9 cellular contexts compared by ENCODE assay signal in the genomic region with DNA sequence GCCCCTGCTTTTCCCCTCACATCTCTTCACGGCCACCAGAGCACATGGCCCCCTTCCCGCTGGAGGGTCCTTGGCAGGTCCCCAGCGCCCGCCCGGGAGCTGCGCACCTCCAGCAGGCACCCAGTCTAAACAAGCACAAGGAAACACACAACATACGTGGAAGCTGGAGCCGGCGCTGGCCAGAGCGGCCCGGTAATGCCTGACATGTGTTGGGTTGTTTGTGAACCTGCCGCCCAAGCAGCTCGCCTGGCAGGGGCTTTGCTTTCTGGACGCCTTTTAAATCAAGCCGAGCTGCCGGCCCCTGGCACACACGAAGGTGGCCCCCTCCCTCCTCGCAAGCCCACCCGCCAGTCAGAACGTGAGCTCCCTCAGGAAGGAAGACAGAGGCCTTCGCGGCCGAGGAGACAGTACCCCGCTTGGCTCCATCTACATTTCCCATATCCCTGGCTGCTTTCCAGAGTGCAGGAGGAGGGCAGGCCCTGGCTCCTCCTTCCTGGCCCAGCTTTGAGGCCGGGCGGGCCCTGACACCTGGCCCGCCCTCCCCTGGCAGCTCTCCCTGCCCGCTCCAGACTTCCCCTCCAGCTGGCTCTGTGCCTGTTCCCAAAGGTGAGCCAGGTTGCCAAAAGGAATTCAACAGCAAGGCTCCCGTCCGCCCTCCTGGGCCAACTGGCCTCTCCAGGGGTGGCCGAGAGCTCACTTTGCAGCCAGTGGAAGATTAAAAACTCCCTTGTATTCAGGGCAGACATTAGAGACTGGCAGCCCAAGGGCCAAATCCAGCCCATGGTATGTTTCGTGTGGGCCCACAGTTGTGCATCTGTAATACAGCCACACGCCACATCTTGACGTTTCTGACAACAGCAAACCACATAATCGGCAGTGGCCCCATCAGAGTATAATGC. TPM values are rescaled to one million over a fixed set of nuclear protein-coding genes. Genes with fewer than 3 reads are reported as not detected.
DNase-seq lines count a peak whose midpoint lies in the region; ATAC-seq, FAIRE-seq and TF ChIP-seq lines count a peak whose summit lies in the region.
"Had no signal": no experiment of that assay in that cellular context is flagged by ENCODE, and none has a peak within 500 bp of the region (broad histone marks: within the 10 kb centered on the region; RNA-seq: fewer than 3 reads in every experiment).

No MANE protein-coding gene starts in this region.

- H3K4me3 ChIP-seq in adrenal gland, result no peak overlapping the region
- peak overlapping the region; percentile 3 for H3K4me3 ChIP-seq in suprapubic skin

- no peak for FAIRE-seq in GM19239 (lab: Jason Lieb, UNC)

- TF ChIP-seq EP300 in suprapubic skin (IDR thresholded peaks at IDR 0.05), result no peak

- intact Hi-C loops in adrenal gland (cut with DNase I), result no loop called here

- no peak overlapping the region for H3K4me3 Mint-ChIP-seq in type B pancreatic cell
- H3K4me3 Mint-ChIP-seq in osteocyte (ENCODE audit: unreplicated experiment), result no peak overlapping the region

- H3K27ac Mint-ChIP-seq in type B pancreatic cell (no peak overlapping the region), osteocyte (ENCODE audit: unreplicated experiment) (no peak overlapping the region)

- no peaks in the 10 kb centered on the region for H3K36me3 Mint-ChIP-seq in type B pancreatic cell
- H3K36me3 Mint-ChIP-seq in osteocyte (ENCODE audit: unreplicated experiment), result peaks cover 5% of the 10 kb centered on the region

- TF ChIP-seq CTCF in adrenal gland (IDR thresholded peaks at IDR 0.05), result no peak
- TF ChIP-seq CTCF in suprapubic skin (IDR thresholded peaks at IDR 0.05), result no peak
- TF ChIP-seq CTCF in type B pancreatic cell (conservative IDR thresholded peaks at IDR 0.05), result no peak
- TF ChIP-seq CTCF in osteocyte (IDR thresholded peaks at IDR 0.05), result no peak

- DNase-seq in MV-4-11 (lab: John Stamatoyannopoulos, UW) (peak; percentile 36), adrenal gland (peak; percentile 78 to 90 (median 87)), iPS-NIHi11 (ENCODE audit: low spot score) (peak; percentile 79), suprapubic skin (ENCODE audit: low spot score in 2 of 2) (no peak), GM19239 (ENCODE audit: insufficient read length, low spot score) (no peak), type B pancreatic cell (ENCODE audit: extremely low spot score, unreplicated experiment) (no peak), osteocyte (ENCODE audit: extremely low spot score, unreplicated experiment) (no peak)

- H3K9me3 ChIP-seq in adrenal gland (replicated peaks in 1 of 3) (no peaks in the 10 kb centered on the region), suprapubic skin (no peaks in the 10 kb centered on the region)

- peaks cover 8 to 29% of the 10 kb centered on the region in 2 donors for H3K4me1 ChIP-seq in adrenal gland (replicated peaks in 1 of 2)
- H3K4me1 ChIP-seq in suprapubic skin, result peaks cover 61% of the 10 kb centered on the region

- H3K27ac ChIP-seq in adrenal gland, result peak overlapping the region in 3 of 5 donors; percentile 38 to 63 (median 43)
- peak overlapping the region; percentile 68 for H3K27ac ChIP-seq in suprapubic skin

- 25 to 50% (median 35%) methylated on average over 14 to 35 of the region's 35 CpGs for WGBS in adrenal gland, 4 donors
- 50% methylated on average over 26 of the region's 35 CpGs for WGBS in suprapubic skin

- H3K27me3 ChIP-seq in adrenal gland, result no peaks in the 10 kb centered on the region
- H3K27me3 ChIP-seq in suprapubic skin, result no peaks in the 10 kb centered on the region

- H3K9me3 Mint-ChIP-seq in type B pancreatic cell (no peaks in the 10 kb centered on the region), osteocyte (ENCODE audit: unreplicated experiment) (no peaks in the 10 kb centered on the region)

- ATAC-seq in GM21786 (IDR thresholded peaks at IDR 0.05; ENCODE audit: unreplicated experiment), result no peak

- H3K27me3 Mint-ChIP-seq in type B pancreatic cell (no peaks in the 10 kb centered on the region), osteocyte (ENCODE audit: unreplicated experiment) (no peaks in the 10 kb centered on the region)

- no peak for TF ChIP-seq POLR2A in adrenal gland (IDR thresholded peaks at IDR 0.05)
- no peak for TF ChIP-seq POLR2A in suprapubic skin (IDR thresholded peaks at IDR 0.05)

- H3K36me3 ChIP-seq in adrenal gland (replicated peaks in 1 of 2), result no peaks in the 10 kb centered on the region
- no peaks in the 10 kb centered on the region for H3K36me3 ChIP-seq in suprapubic skin

- H3K4me1 Mint-ChIP-seq in type B pancreatic cell (ENCODE audit: unreplicated experiment) (no peaks in the 10 kb centered on the region), osteocyte (ENCODE audit: unreplicated experiment) (peaks cover 3% of the 10 kb centered on the region)

RNA-seq across cellular contexts. Expression of a gene that starts 28.7 kb away (rescaled TPM):
- under 1 TPM in 1 of 8 donors, not detected in 7; 0.11 TPM for total RNA-seq in adrenal gland
- under 1 TPM in 2 of 3 donors, not detected in 1; 0.16 to 0.17 TPM for polyA plus RNA-seq in adrenal gland
- total RNA-seq in suprapubic skin, result 1 to 10 TPM; 5.1 to 9.1 (median 6.9) TPM
- total RNA-seq in type B pancreatic cell (ENCODE audit: low replicate concordance), result 0.12 and 0.43 TPM in 2 replicates
- total RNA-seq in osteocyte, result 0.13 and 0.57 TPM in 2 replicates
- total RNA-seq: T-helper 2 cell treated with Interferon-gamma antibody and Interleukin-4, amounts not matched to agents 100 ng/mL and 5 ng/mL, for 36 hours had no signal

Comparison
In these comparisons a context has a peak if more than half of its experiments do, and no peak if none do; other contexts are left out.
1. DNase-seq: peak in MV-4-11 (single experiment), adrenal gland (7 of 7) and iPS-NIHi11 (single experiment); none in suprapubic skin (0 of 2), GM19239 (single experiment), type B pancreatic cell (single experiment) and osteocyte (single experiment).